ENCODE assay signal across 20 cellular contexts in genomic region chr9:106846307-106846706, GRCh38. TPM values are rescaled to one million over a fixed set of nuclear protein-coding genes. Genes with fewer than 3 reads are reported as not detected.
DNase-seq lines count a peak whose midpoint lies in the region; ATAC-seq, FAIRE-seq and TF ChIP-seq lines count a peak whose summit lies in the region.
"Had no signal": no experiment of that assay in that cellular context is flagged by ENCODE, and none has a peak within 500 bp of the region (broad histone marks: within the 10 kb centered on the region; RNA-seq: fewer than 3 reads in every experiment).

No MANE protein-coding gene starts in this region.

- H3K27ac Mint-ChIP-seq in stimulated activated effector memory CD8-positive, alpha-beta T cell treated with anti-CD3 and anti-CD28 coated beads, Interleukin-12 subunit alpha, Interleukin-12 subunit beta, amount 100 ng/mL, for 72 hours: no peak overlapping the region
- H3K27ac Mint-ChIP-seq: CD14-positive monocyte; CD4-positive, alpha-beta T cell had no signal

- H3K36me3 Mint-ChIP-seq in stimulated activated effector memory CD8-positive, alpha-beta T cell treated with anti-CD3 and anti-CD28 coated beads, Interleukin-12 subunit alpha, Interleukin-12 subunit beta, amount 100 ng/mL, for 72 hours: no peaks in the 10 kb centered on the region
- H3K36me3 Mint-ChIP-seq: CD14-positive monocyte had no signal

- H3K9me3 ChIP-seq in colonic mucosa: no peaks in the 10 kb centered on the region
- H3K9me3 ChIP-seq in mucosa of descending colon: no peaks in the 10 kb centered on the region
- H3K9me3 ChIP-seq: BE2C; BLaER1 treated with 17β-estradiol and CSF1 and Interleukin-3, amounts not matched to agents 10 nM and 100 nM; Caco-2 had no signal

- TF ChIP-seq POLR2A in H54 (IDR thresholded peaks at IDR 0.05; ENCODE audit: low read depth, low read length): no peak

- no peak overlapping the region for H3K4me3 Mint-ChIP-seq in stimulated activated effector memory CD8-positive, alpha-beta T cell treated with anti-CD3 and anti-CD28 coated beads, Interleukin-12 subunit alpha, Interleukin-12 subunit beta, amount 100 ng/mL, for 72 hours
- H3K4me3 Mint-ChIP-seq: CD14-positive monocyte; CD4-positive, alpha-beta T cell had no signal

- no peaks in the 10 kb centered on the region for H3K4me1 ChIP-seq in colonic mucosa
- peaks cover 2% of the 10 kb centered on the region for H3K4me1 ChIP-seq in mucosa of descending colon (ENCODE audit: low read depth)
- H3K4me1 ChIP-seq: BE2C; BLaER1 treated with 17β-estradiol and CSF1 and Interleukin-3, amounts not matched to agents 10 nM and 100 nM; Caco-2 had no signal

- peak; percentile 81 for FAIRE-seq in H54 (lab: Jason Lieb, UNC)
- FAIRE-seq: G401.6, GM12892 had no signal

- H3K4me1 Mint-ChIP-seq in stimulated activated effector memory CD8-positive, alpha-beta T cell treated with anti-CD3 and anti-CD28 coated beads, Interleukin-12 subunit alpha, Interleukin-12 subunit beta, amount 100 ng/mL, for 72 hours: no peaks in the 10 kb centered on the region
- H3K4me1 Mint-ChIP-seq: CD14-positive monocyte had no signal

- intact Hi-C loops in colonic mucosa (cut with DNase I) (no loop called here), mucosa of descending colon (cut with DNase I, micrococcal nuclease) (no loop called here)

- H3K27ac ChIP-seq in colonic mucosa: peak overlapping the region; percentile 23
- H3K27ac ChIP-seq: BLaER1 treated with 17β-estradiol and CSF1 and Interleukin-3, amounts not matched to agents 10 nM and 100 nM had no signal

- no peak overlapping the region for H3K4me3 ChIP-seq in colonic mucosa
- no peak overlapping the region for H3K4me3 ChIP-seq in mucosa of descending colon
- H3K4me3 ChIP-seq: BLaER1 treated with 17β-estradiol and CSF1 and Interleukin-3, amounts not matched to agents 10 nM and 100 nM had no signal

- H3K9ac ChIP-seq in colonic mucosa (ENCODE audit: low read depth in 2 of 2, low read length in 2 of 2): no peak overlapping the region
- H3K9ac ChIP-seq: BLaER1 treated with 17β-estradiol and CSF1 and Interleukin-3, amounts not matched to agents 10 nM and 100 nM had no signal

- ATAC-seq in mucosa of descending colon (peak; percentile 91), HG02642 (IDR thresholded peaks at IDR 0.05; ENCODE audit: poor library complexity, unreplicated experiment) (no peak), HG03521 (IDR thresholded peaks at IDR 0.05; ENCODE audit: unreplicated experiment) (no peak)
- no peak for ATAC-seq in stimulated activated effector memory CD8-positive, alpha-beta T cell treated with anti-CD3 and anti-CD28 coated beads, Interleukin-12 subunit alpha, Interleukin-12 subunit beta, amount 100 ng/mL, for 72 hours

- DNase-seq in H54 (ENCODE audit: insufficient read length, low spot score): no peak
- DNase-seq in colonic mucosa: no peak
- DNase-seq in mucosa of descending colon: peak in 1 of 3 donors; percentile 15
- no peak for DNase-seq in hypothalamus (lab: John Stamatoyannopoulos, UW)
- DNase-seq in stimulated activated effector memory CD8-positive, alpha-beta T cell treated with anti-CD3 and anti-CD28 coated beads, Interleukin-12 subunit alpha, Interleukin-12 subunit beta, amount 100 ng/mL, for 72 hours (ENCODE audit: low spot score in 2 of 2): no peak
- DNase-seq: ACHN; AML-193; BE2C; Caco-2; CD4-positive, alpha-beta T cell; DMS153; DND-41; GOT3; H7 had no signal

- no peaks in the 10 kb centered on the region for H3K9me3 Mint-ChIP-seq in stimulated activated effector memory CD8-positive, alpha-beta T cell treated with anti-CD3 and anti-CD28 coated beads, Interleukin-12 subunit alpha, Interleukin-12 subunit beta, amount 100 ng/mL, for 72 hours
- H3K9me3 Mint-ChIP-seq: CD4-positive, alpha-beta T cell had no signal

- H3K36me3 ChIP-seq in colonic mucosa (no peaks in the 10 kb centered on the region), mucosa of descending colon (ENCODE audit: low read depth) (no peaks in the 10 kb centered on the region)
- H3K36me3 ChIP-seq: BE2C; BLaER1 treated with 17β-estradiol and CSF1 and Interleukin-3, amounts not matched to agents 10 nM and 100 nM had no signal

- TF ChIP-seq CTCF in colonic mucosa (IDR thresholded peaks at IDR 0.05): no peak
- no peak for TF ChIP-seq CTCF in mucosa of descending colon (IDR thresholded peaks at IDR 0.05)

- no peaks in the 10 kb centered on the region for H3K27me3 ChIP-seq in colonic mucosa
- H3K27me3 ChIP-seq: BE2C; BLaER1 treated with 17β-estradiol and CSF1 and Interleukin-3, amounts not matched to agents 10 nM and 100 nM had no signal

RNA-seq across cellular contexts. Expression of gene ZNF462, which starts 16.7 kb away (rescaled TPM):
- 10 to 100 TPM; 28.9 to 29.3 TPM for total RNA-seq in colonic mucosa
- total RNA-seq in mucosa of descending colon: 10 to 100 TPM; 34.8 to 54.7 (median 48.7) TPM
